ENCODE assay signal across 1 cellular context in the genomic region with DNA sequence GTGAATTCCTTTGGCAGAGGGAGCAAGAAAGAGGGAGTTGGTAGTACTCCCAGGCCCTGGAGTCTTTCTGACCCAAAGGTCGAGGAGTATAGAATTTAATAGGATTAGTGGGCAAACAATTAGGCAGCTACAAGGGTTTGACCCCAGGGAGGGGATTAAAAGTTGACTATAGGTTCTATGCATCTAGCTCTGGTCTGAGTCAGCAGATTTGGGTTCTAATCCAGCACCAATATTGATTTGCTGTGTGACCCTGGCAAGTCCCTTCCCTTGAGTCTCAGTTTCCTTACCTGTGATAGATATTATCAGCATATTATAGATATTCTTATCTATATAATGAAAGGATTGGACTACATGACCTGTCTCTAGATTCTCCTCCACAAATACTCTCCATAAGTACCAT.
TF ChIP-seq lines count a peak whose summit lies in the region.

No MANE protein-coding gene starts in this region.

TF ChIP-seq in H1, 55 proteins besides CTCF, POLR2A, EP300 and RAD21:
- TF ChIP-seq KDM4A (IDR thresholded peaks at IDR 0.05; ENCODE audit: low read depth, low read length, severe bottlenecking) (no peak), MAFK (IDR thresholded peaks at IDR 0.05; ENCODE audit: low read depth, low read length) (peak; percentile 44; the same call in 1 of the 2 replicates)
